Comparison of ENCODE assay signal across 2 cellular contexts in genomic region chr1:163335216-163335615, GRCh38.
TF ChIP-seq lines count a peak whose summit lies in the region.

No MANE protein-coding gene starts in this region.

TF ChIP-seq in HepG2, 621 proteins besides CTCF, POLR2A, EP300 and RAD21:
- no peak for TF ChIP-seq RNF2 (conservative IDR thresholded peaks at IDR 0.05; ENCODE audit: low read depth)
- peak; percentile 97 for TF ChIP-seq ZNF317 (CRISPR knock-in tag; IDR thresholded peaks at IDR 0.05)
- TF ChIP-seq SOX13 (IDR thresholded peaks at IDR 0.05): no peak
- TF ChIP-seq SOX13 (CRISPR knock-in tag; conservative IDR thresholded peaks at IDR 0.05 in 1 of 2, IDR thresholded peaks at IDR 0.05 in 1 of 2): no peak

TF ChIP-seq in GM12878, 131 proteins besides CTCF, POLR2A, EP300 and RAD21:
- no peak for TF ChIP-seq ATF7 (IDR thresholded peaks at IDR 0.05; ENCODE audit: low read depth)
- TF ChIP-seq CBX5 (IDR thresholded peaks at IDR 0.05; ENCODE audit: low read depth): peak; percentile 75; the same call in 1 of the 2 replicates
